In the genomic region with DNA sequence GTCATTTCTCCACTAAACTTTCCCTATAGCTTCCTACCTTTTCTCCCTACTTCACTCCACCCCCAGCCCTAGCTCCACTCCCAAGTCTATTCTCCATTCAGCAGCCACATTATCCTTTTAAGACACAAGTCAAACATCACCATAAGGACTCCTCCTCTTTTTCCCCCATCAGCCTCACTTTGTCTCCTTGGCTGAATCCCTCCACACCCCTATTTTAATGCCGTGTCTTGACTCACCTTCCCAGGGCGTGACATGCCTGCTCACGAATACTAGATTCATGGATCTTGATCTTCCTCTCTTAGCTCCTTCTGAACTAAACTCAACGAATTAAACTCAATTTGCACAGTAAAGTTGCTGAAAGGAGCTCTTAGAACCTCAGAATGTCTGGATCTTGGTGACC, we compare ENCODE assay signal across 1 cellular context.
TF ChIP-seq lines count a peak whose summit lies in the region.

No MANE protein-coding gene starts in this region.

TF ChIP-seq in HepG2, 621 proteins besides CTCF, POLR2A, EP300 and RAD21:
- TF ChIP-seq SYNCRIP (IDR thresholded peaks at IDR 0.05; ENCODE audit: insufficient read depth, low read depth, low read length) (no peak), ZEB1 (IDR thresholded peaks at IDR 0.05; ENCODE audit: insufficient replicate concordance, low read depth) (no peak), ZNF644 (CRISPR knock-in tag; IDR thresholded peaks at IDR 0.05; ENCODE audit: low read depth) (no peak), POLR2G (IDR thresholded peaks at IDR 0.05; ENCODE audit: low read depth, low read length) (no peak), DMAP1 (CRISPR knock-in tag; IDR thresholded peaks at IDR 0.05) (no peak), GPN1 (CRISPR knock-in tag; IDR thresholded peaks at IDR 0.05; ENCODE audit: borderline replicate concordance) (no peak), ELF1 (CRISPR knock-in tag; IDR thresholded peaks at IDR 0.05) (no peak), SNRNP70 (IDR thresholded peaks at IDR 0.05; ENCODE audit: low read depth, low read length) (no peak), SRSF4 (IDR thresholded peaks at IDR 0.05; ENCODE audit: low read depth, low read length, poor library complexity, severe bottlenecking) (no peak), RFX3 (CRISPR knock-in tag; IDR thresholded peaks at IDR 0.05) (no peak), ZNF33A (CRISPR knock-in tag; IDR thresholded peaks at IDR 0.05; ENCODE audit: borderline replicate concordance) (no peak), ZNF235 (CRISPR knock-in tag; IDR thresholded peaks at IDR 0.05; ENCODE audit: borderline replicate concordance) (no peak), GZF1 (CRISPR knock-in tag; IDR thresholded peaks at IDR 0.05) (no peak), ESRRA (CRISPR knock-in tag; IDR thresholded peaks at IDR 0.05; ENCODE audit: low read depth) (no peak)
- TF ChIP-seq, protein P1, sequence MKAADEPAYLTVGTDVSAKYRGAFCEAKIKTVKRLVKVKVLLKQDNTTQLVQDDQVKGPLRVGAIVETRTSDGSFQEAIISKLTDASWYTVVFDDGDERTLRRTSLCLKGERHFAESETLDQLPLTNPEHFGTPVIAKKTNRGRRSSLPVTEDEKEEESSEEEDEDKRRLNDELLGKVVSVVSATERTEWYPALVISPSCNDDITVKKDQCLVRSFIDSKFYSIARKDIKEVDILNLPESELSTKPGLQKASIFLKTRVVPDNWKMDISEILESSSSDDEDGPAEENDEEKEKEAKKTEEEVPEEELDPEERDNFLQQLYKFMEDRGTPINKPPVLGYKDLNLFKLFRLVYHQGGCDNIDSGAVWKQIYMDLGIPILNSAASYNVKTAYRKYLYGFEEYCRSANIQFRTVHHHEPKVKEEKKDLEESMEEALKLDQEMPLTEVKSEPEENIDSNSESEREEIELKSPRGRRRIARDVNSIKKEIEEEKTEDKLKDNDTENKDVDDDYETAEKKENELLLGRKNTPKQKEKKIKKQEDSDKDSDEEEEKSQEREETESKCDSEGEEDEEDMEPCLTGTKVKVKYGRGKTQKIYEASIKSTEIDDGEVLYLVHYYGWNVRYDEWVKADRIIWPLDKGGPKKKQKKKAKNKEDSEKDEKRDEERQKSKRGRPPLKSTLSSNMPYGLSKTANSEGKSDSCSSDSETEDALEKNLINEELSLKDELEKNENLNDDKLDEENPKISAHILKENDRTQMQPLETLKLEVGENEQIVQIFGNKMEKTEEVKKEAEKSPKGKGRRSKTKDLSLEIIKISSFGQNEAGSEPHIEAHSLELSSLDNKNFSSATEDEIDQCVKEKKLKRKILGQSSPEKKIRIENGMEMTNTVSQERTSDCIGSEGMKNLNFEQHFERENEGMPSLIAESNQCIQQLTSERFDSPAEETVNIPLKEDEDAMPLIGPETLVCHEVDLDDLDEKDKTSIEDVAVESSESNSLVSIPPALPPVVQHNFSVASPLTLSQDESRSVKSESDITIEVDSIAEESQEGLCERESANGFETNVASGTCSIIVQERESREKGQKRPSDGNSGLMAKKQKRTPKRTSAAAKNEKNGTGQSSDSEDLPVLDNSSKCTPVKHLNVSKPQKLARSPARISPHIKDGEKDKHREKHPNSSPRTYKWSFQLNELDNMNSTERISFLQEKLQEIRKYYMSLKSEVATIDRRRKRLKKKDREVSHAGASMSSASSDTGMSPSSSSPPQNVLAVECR (CRISPR knock-in tag; IDR thresholded peaks at IDR 0.05; ENCODE audit: borderline replicate concordance) = no peak
- TF ChIP-seq, protein P2, sequence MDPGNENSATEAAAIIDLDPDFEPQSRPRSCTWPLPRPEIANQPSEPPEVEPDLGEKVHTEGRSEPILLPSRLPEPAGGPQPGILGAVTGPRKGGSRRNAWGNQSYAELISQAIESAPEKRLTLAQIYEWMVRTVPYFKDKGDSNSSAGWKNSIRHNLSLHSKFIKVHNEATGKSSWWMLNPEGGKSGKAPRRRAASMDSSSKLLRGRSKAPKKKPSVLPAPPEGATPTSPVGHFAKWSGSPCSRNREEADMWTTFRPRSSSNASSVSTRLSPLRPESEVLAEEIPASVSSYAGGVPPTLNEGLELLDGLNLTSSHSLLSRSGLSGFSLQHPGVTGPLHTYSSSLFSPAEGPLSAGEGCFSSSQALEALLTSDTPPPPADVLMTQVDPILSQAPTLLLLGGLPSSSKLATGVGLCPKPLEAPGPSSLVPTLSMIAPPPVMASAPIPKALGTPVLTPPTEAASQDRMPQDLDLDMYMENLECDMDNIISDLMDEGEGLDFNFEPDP (CRISPR knock-in tag; conservative IDR thresholded peaks at IDR 0.05) = no peak
- TF ChIP-seq, protein P3, sequence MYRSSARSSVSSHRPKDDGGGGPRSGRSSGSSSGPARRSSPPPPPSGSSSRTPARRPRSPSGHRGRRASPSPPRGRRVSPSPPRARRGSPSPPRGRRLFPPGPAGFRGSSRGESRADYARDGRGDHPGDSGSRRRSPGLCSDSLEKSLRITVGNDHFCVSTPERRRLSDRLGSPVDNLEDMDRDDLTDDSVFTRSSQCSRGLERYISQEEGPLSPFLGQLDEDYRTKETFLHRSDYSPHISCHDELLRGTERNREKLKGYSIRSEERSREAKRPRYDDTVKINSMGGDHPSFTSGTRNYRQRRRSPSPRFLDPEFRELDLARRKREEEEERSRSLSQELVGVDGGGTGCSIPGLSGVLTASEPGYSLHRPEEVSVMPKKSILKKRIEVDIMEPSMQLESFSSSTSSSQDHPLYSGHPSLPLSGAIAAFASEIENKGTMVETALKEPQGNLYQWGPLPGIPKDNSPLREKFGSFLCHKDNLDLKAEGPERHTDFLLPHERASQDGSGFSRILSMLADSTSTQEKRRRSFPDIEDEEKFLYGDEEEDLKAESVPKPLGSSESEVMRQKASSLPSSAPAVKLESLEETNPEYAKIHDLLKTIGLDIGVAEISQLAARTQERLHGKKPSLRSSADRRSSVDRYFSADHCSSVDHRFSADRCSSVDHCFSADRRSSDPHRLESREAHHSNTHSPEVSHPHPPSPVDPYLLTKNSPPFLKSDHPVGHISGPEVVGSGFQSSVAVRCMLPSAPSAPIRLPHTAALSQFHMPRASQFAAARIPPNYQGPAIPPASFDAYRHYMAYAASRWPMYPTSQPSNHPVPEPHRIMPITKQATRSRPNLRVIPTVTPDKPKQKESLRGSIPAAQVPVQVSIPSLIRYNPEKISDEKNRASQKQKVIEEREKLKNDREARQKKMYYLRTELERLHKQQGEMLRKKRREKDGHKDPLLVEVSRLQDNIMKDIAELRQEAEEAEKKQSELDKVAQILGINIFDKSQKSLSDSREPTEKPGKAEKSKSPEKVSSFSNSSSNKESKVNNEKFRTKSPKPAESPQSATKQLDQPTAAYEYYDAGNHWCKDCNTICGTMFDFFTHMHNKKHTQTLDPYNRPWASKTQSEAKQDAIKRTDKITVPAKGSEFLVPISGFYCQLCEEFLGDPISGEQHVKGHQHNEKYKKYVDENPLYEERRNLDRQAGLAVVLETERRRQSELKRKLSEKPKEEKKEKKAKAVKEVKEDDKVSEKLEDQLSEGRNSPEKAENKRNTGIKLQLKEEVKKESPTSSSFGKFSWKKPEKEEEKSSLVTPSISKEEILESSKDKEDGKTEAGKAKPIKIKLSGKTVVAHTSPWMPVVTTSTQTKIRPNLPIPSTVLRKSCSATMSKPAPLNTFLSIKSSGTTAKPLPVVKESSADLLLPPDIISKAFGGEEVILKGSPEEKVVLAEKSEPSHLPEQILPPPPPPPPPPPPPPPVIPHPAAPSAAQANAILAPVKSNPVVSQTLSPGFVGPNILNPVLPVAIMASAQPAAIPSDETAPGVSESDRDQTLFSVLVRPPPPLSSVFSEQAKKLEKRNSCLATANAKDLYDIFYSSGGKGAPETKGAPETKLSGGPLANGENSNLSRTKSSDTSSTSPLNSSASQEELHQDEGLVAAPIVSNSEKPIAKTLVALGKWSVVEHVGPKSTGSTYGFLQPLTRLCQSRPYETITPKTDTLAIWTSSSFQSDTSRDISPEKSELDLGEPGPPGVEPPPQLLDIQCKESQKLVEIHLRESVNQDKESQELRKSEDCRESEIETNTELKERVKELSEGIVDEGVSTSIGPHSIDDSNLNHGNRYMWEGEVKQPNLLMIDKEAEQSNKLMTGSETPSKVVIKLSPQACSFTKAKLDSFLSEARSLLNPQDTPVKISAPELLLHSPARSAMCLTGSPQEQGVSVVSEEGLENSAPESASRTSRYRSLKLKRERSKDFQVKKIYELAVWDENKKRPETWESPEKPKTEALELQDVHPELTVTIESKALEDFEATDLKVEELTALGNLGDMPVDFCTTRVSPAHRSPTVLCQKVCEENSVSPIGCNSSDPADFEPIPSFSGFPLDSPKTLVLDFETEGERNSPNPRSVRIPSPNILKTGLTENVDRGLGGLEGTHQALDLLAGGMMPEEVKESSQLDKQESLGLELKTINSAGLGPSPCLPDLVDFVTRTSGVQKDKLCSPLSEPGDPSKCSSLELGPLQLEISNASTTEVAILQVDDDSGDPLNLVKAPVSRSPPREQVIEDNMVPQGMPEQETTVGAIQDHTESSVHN (CRISPR knock-in tag; IDR thresholded peaks at IDR 0.05) = no peak
- TF ChIP-seq, protein P4, sequence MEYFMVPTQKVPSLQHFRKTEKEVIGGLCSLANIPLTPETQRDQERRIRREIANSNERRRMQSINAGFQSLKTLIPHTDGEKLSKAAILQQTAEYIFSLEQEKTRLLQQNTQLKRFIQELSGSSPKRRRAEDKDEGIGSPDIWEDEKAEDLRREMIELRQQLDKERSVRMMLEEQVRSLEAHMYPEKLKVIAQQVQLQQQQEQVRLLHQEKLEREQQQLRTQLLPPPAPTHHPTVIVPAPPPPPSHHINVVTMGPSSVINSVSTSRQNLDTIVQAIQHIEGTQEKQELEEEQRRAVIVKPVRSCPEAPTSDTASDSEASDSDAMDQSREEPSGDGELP (IDR thresholded peaks at IDR 0.05; ENCODE audit: borderline replicate concordance, low read depth) = no peak
